Comparison of ENCODE assay signal across 1 cellular context in the genomic region with DNA sequence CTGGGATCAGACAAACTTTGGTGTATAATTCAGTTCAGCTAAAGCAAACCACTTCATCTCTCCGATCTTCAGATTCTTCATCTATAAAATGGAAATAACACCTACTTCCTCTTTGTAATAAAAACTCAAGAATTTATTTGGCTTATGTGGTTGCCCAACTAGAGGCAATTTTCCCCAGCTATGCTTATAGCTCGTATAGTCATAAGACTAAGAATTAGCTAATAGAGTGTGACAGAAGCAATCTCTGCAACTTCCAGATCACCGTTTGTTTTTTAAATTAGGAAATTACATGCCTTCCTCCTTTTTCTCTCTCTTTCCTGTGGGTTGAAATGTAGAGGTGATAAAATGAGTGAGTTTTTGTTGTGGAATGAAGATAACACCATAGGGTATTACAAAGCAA.
TF ChIP-seq lines count a peak whose summit lies in the region.

No MANE protein-coding gene starts in this region.

TF ChIP-seq in endothelial cell of umbilical vein, 7 proteins besides CTCF, POLR2A, EP300 and RAD21 (continued from another document):
- no peak for TF ChIP-seq POLR2AphosphoS5 (IDR thresholded peaks at IDR 0.05; ENCODE audit: insufficient read depth, low read depth, low read length)
- TF ChIP-seq, protein P1, sequence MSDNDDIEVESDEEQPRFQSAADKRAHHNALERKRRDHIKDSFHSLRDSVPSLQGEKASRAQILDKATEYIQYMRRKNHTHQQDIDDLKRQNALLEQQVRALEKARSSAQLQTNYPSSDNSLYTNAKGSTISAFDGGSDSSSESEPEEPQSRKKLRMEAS (IDR thresholded peaks at IDR 0.05; ENCODE audit: insufficient read depth, insufficient read length), result no peak
- TF ChIP-seq EZH2 (IDR thresholded peaks at IDR 0.05; ENCODE audit: borderline replicate concordance, low read depth, low read length, severe bottlenecking), result no peak
TF ChIP-seq in endothelial cell of umbilical vein: peak in this region for 0.
